ENCODE assay signal across 1 cellular context in the genomic region with DNA sequence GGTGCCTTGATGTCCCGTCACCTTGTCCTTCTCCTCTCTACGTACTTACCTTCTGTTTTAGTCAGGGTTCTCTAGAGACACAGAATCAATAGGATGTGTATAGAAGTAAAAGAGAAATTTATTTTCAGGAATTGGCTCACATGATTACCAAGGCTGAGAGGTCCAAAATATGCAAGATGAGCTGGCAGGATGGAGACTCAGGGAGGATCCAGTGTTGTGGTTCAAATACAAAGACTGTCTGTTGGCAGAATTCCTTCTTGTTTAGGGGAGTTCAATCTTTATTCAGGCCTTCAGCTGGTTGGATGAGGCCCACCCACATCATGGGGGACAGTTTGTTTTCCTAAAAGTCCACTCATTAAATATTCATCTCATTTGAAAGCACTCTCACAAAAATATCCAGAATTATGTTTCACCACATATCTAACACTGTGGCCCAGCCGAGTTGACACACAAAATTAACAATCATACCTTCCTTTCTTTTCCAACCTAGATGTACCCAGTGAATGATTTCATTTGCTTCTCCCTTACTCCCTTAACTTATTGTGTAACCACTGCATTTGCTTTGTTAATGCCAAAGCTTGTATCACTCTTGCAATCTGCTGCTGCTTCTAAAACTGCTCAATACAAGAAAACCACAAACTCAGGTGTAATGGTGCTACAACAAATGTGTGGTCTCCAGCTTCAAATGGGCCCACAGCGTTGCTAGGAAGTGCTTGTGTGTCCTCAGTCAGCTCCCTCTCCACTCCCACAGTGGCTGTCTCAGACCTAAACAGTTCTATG.
TF ChIP-seq lines count a peak whose summit lies in the region.

No MANE protein-coding gene starts in this region.

TF ChIP-seq in A549, 52 proteins besides CTCF, POLR2A, EP300 and RAD21 (continued from another document):
- TF ChIP-seq RNF2 (IDR thresholded peaks at IDR 0.05; ENCODE audit: borderline replicate concordance, low read depth) (no peak), FOXS1 (CRISPR knock-in tag; IDR thresholded peaks at IDR 0.05) (no peak), EHF (CRISPR knock-in tag; IDR thresholded peaks at IDR 0.05) (no peak), HES2 (IDR thresholded peaks at IDR 0.05) (no peak), CHD2 (IDR thresholded peaks at IDR 0.05; ENCODE audit: low read length, partially characterized antibody) (no peak), TFCP2L1 (CRISPR knock-in tag; IDR thresholded peaks at IDR 0.05) (no peak)
